19 cellular contexts compared by ENCODE assay signal in genomic region chr22:37147186-37147990, GRCh38. TPM values are rescaled to one million over a fixed set of nuclear protein-coding genes. Genes with fewer than 3 reads are reported as not detected.
DNase-seq lines count a peak whose midpoint lies in the region; ATAC-seq and TF ChIP-seq lines count a peak whose summit lies in the region.
"Had no signal": no experiment of that assay in that cellular context is flagged by ENCODE, and none has a peak within 500 bp of the region (broad histone marks: within the 10 kb centered on the region; RNA-seq: fewer than 3 reads in every experiment).

No MANE protein-coding gene starts in this region.

- peaks cover 0 to 5% (median 0%) of the 10 kb centered on the region in 8 donors for H3K9me3 Mint-ChIP-seq in CD4-positive, alpha-beta memory T cell
- peaks cover 0 to 7% of the 10 kb centered on the region in 2 donors for H3K9me3 Mint-ChIP-seq in activated naive CD4-positive, alpha-beta T cell treated with anti-CD3 and anti-CD28 coated beads, Interleukin-2, amount 50 U/mL, for 72 hours
- peaks cover 0 to 10% (median 0%) of the 10 kb centered on the region in 9 donors for H3K9me3 Mint-ChIP-seq in naive thymus-derived CD8-positive, alpha-beta T cell
- H3K9me3 Mint-ChIP-seq: dendritic cell treated with granulocyte-macrophage colony-stimulating factor and Interleukin-4, amounts not matched to agents 40 ng/mL and 50 ng/mL, for 4 days had no signal

- WGBS in gastroesophageal sphincter (ENCODE audit: low coverage in 1 of 2), 2 donors = 82 to 100% methylated on average over 1 to 8 of the region's 12 CpGs

- no peaks in the 10 kb centered on the region for H3K27me3 ChIP-seq in CD4-positive, alpha-beta memory T cell (ENCODE audit: insufficient read depth, low read length)
- H3K27me3 ChIP-seq in gastroesophageal sphincter = peaks cover 75% of the 10 kb centered on the region

- no peaks in the 10 kb centered on the region for H3K9me3 ChIP-seq in CD4-positive, alpha-beta memory T cell (ENCODE audit: control insufficient read depth in 1 of 2, low read length in 2 of 2)
- H3K9me3 ChIP-seq in gastroesophageal sphincter = peaks cover 0 to 14% (median 0%) of the 10 kb centered on the region in 3 donors
- H3K9me3 ChIP-seq: esophagus squamous epithelium had no signal

- CTCF ChIA-PET in CD4-positive, alpha-beta memory T cell (lab: Charles Lee; ENCODE audit: partially characterized antibody) = interaction anchor here (1.0 to 10.6 kb wide), 14 partner anchors 7 to 129 kb away, joined by 3 to 134 read pairs (median 5); partner anchors contain the start of genes KCTD17 and TST

- peak in 1 of 2 donors; percentile 10 for ATAC-seq in activated naive CD4-positive, alpha-beta T cell treated with anti-CD3 and anti-CD28 coated beads, Interleukin-2, amount 50 U/mL, for 72 hours
- ATAC-seq in naive thymus-derived CD8-positive, alpha-beta T cell = no peak
- no peak for ATAC-seq in gastroesophageal sphincter

- TF ChIP-seq POLR2A in gastroesophageal sphincter (IDR thresholded peaks at IDR 0.05) = no peak

- peak overlapping the region; percentile 95 to 100 (median 97) for H3K27ac Mint-ChIP-seq in CD4-positive, alpha-beta memory T cell
- H3K27ac Mint-ChIP-seq in activated naive CD4-positive, alpha-beta T cell treated with anti-CD3 and anti-CD28 coated beads, Interleukin-2, amount 50 U/mL, for 72 hours = peak overlapping the region; percentile 92
- peak overlapping the region; percentile 96 to 99 (median 98) for H3K27ac Mint-ChIP-seq in naive thymus-derived CD8-positive, alpha-beta T cell
- H3K27ac Mint-ChIP-seq: dendritic cell treated with granulocyte-macrophage colony-stimulating factor and Interleukin-4, amounts not matched to agents 40 ng/mL and 50 ng/mL, for 4 days had no signal

- H3K27ac ChIP-seq in CD4-positive, alpha-beta memory T cell (ENCODE audit: low read depth, low read length) = peak overlapping the region; percentile 95
- no peak overlapping the region for H3K27ac ChIP-seq in gastroesophageal sphincter
- H3K27ac ChIP-seq: GM23248 had no signal

- no peak for TF ChIP-seq EP300 in gastroesophageal sphincter (IDR thresholded peaks at IDR 0.05)

- H3K4me1 ChIP-seq in CD4-positive, alpha-beta memory T cell (ENCODE audit: insufficient read depth, low read length) = peaks cover 77% of the 10 kb centered on the region
- H3K4me1 ChIP-seq in gastroesophageal sphincter = peaks cover 0 to 6% (median 0%) of the 10 kb centered on the region in 3 donors

- peaks cover 13 to 52% of the 10 kb centered on the region in 2 donors for H3K36me3 Mint-ChIP-seq in CD4-positive, alpha-beta memory T cell
- H3K36me3 Mint-ChIP-seq in activated naive CD4-positive, alpha-beta T cell treated with anti-CD3 and anti-CD28 coated beads, Interleukin-2, amount 50 U/mL, for 72 hours = peaks cover 51 to 67% of the 10 kb centered on the region in 2 donors
- peaks cover 0 to 30% (median 10%) of the 10 kb centered on the region in 3 donors for H3K36me3 Mint-ChIP-seq in naive thymus-derived CD8-positive, alpha-beta T cell

- TF ChIP-seq CTCF in GM12875 (IDR thresholded peaks at IDR 0.05; ENCODE audit: borderline replicate concordance, insufficient read depth, low read depth, low read length) (no peak), gastroesophageal sphincter (IDR thresholded peaks at IDR 0.05) (no peak)

- DNase-seq in CD4-positive, alpha-beta memory T cell = peak in 1 of 5 donors; percentile 57
- no peak for DNase-seq in activated naive CD4-positive, alpha-beta T cell treated with anti-CD3 and anti-CD28 coated beads, Interleukin-2, amount 50 U/mL, for 72 hours (ENCODE audit: low spot score in 2 of 2)
- peak in 1 of 10 donors; percentile 47 for DNase-seq in naive thymus-derived CD8-positive, alpha-beta T cell
- no peak for DNase-seq in DMS 273 treated with DMSO at 0.1 percent for 48 hours (lab: John Stamatoyannopoulos, UW)
- no peak for DNase-seq in NCI-H1417 (lab: John Stamatoyannopoulos, UW)
- DNase-seq in NCI-H2227 (lab: John Stamatoyannopoulos, UW; ENCODE audit: unreplicated experiment) = no peak
- DNase-seq: esophagus squamous epithelium, GM23248, IMR-90, left colon, NCI-H1105, NCI-H226 had no signal

- H3K4me1 Mint-ChIP-seq in CD4-positive, alpha-beta memory T cell = peaks cover 44 to 87% (median 62%) of the 10 kb centered on the region in 4 donors
- H3K4me1 Mint-ChIP-seq in naive thymus-derived CD8-positive, alpha-beta T cell = peaks cover 48 to 90% (median 78%) of the 10 kb centered on the region in 4 donors

- peaks cover 0 to 4% of the 10 kb centered on the region in 2 donors for H3K27me3 Mint-ChIP-seq in CD4-positive, alpha-beta memory T cell
- H3K27me3 Mint-ChIP-seq in naive thymus-derived CD8-positive, alpha-beta T cell = no peaks in the 10 kb centered on the region

- peaks cover 19% of the 10 kb centered on the region for H3K36me3 ChIP-seq in CD4-positive, alpha-beta memory T cell (ENCODE audit: insufficient read depth, low read length)
- H3K36me3 ChIP-seq in gastroesophageal sphincter = no peaks in the 10 kb centered on the region
- H3K36me3 ChIP-seq: esophagus squamous epithelium had no signal

- peak overlapping the region; percentile 72 for H3K4me3 ChIP-seq in CD4-positive, alpha-beta memory T cell (ENCODE audit: low read length in 2 of 2)
- H3K4me3 ChIP-seq in GM12875 (ENCODE audit: low read depth, low read length) (peak overlapping the region; percentile 90), gastroesophageal sphincter (no peak overlapping the region)
- H3K4me3 ChIP-seq: GM23248 had no signal

- POLR2A ChIA-PET in CD4-positive, alpha-beta memory T cell (lab: Charles Lee; ENCODE audit: partially characterized antibody) = interaction anchor here (1.0 to 8.1 kb wide), 19 partner anchors 7 to 461 kb away, joined by 3 to 217 read pairs (median 13); partner anchors contain the start of genes CYTH4, GGA1, IFT27 and KCTD17
- POLR2A ChIA-PET in naive thymus-derived CD8-positive, alpha-beta T cell (lab: Charles Lee) = interaction anchor here (0.7 to 7.5 kb wide), 11 partner anchors 11 to 371 kb away, joined by 3 to 104 read pairs (median 10); partner anchors contain the start of genes IFT27 and RAC2

- intact Hi-C loops in CD4-positive, alpha-beta memory T cell (cut with micrococcal nuclease) = no loop called here

- H3K4me3 Mint-ChIP-seq in CD4-positive, alpha-beta memory T cell = peak overlapping the region; percentile 88 to 96 (median 92)
- H3K4me3 Mint-ChIP-seq in naive thymus-derived CD8-positive, alpha-beta T cell = peak overlapping the region; percentile 89 to 94 (median 90)
- H3K4me3 Mint-ChIP-seq: dendritic cell treated with granulocyte-macrophage colony-stimulating factor and Interleukin-4, amounts not matched to agents 40 ng/mL and 50 ng/mL, for 4 days had no signal

RNA-seq across cellular contexts. Expression of gene IL2RB, which starts 2.3 kb away (rescaled TPM):
- 10 to 100 TPM; 55.4 to 63.8 TPM for total RNA-seq in CD4-positive, alpha-beta memory T cell
- 100 to 1,000 TPM in 1 of 2 donors, 10 to 100 TPM in 1; 37.6 to 107 TPM for polyA plus RNA-seq in CD4-positive, alpha-beta memory T cell
- total RNA-seq in activated naive CD4-positive, alpha-beta T cell treated with anti-CD3 and anti-CD28 coated beads, Interleukin-2, amount 50 U/mL, for 72 hours = 100 to 1,000 TPM; 170 to 253 TPM
- total RNA-seq in naive thymus-derived CD8-positive, alpha-beta T cell = 10 to 100 TPM; 31.1 to 34.2 TPM
- polyA plus RNA-seq in naive thymus-derived CD8-positive, alpha-beta T cell = 100 to 1,000 TPM in 1 of 3 donors, 10 to 100 TPM in 2; 74.9 to 113 (median 81.1) TPM
- 1 to 10 TPM in 1 of 4 donors, under 1 TPM in 3; 0.07 to 3.1 (median 0.29) TPM for total RNA-seq in gastroesophageal sphincter
- total RNA-seq: G401, GM23248, IMR-90, myocyte had no signal

RNA-seq across cellular contexts. Expression of gene TMPRSS6, which starts 37.9 kb away (rescaled TPM):
- total RNA-seq in CD4-positive, alpha-beta memory T cell = under 1 TPM; 0.61 to 0.90 TPM
- polyA plus RNA-seq in CD4-positive, alpha-beta memory T cell = not detected
- 10 to 100 TPM in 1 of 2 donors, 1 to 10 TPM in 1; 8.7 to 27.8 TPM for total RNA-seq in activated naive CD4-positive, alpha-beta T cell treated with anti-CD3 and anti-CD28 coated beads, Interleukin-2, amount 50 U/mL, for 72 hours
- total RNA-seq in naive thymus-derived CD8-positive, alpha-beta T cell = under 1 TPM; 0.27 to 0.36 TPM
- under 1 TPM; 0.05 to 0.09 (median 0.06) TPM for polyA plus RNA-seq in naive thymus-derived CD8-positive, alpha-beta T cell
- not detected for total RNA-seq in gastroesophageal sphincter
- total RNA-seq: astrocyte, G401, GM23248, IMR-90, myocyte, pulmonary artery endothelial cell had no signal
- polyA plus RNA-seq: IMR-90 had no signal

RNA-seq across cellular contexts. Expression of gene C1QTNF6, which starts 40.7 kb away (rescaled TPM):
- total RNA-seq in CD4-positive, alpha-beta memory T cell = 10 to 100 TPM; 23.1 to 24.8 TPM
- polyA plus RNA-seq in CD4-positive, alpha-beta memory T cell = under 1 TPM; 0.49 to 0.89 TPM
- total RNA-seq in activated naive CD4-positive, alpha-beta T cell treated with anti-CD3 and anti-CD28 coated beads, Interleukin-2, amount 50 U/mL, for 72 hours = 10 to 100 TPM; 13.8 to 14.5 TPM
- total RNA-seq in naive thymus-derived CD8-positive, alpha-beta T cell = 10 to 100 TPM; 24.6 to 25.7 TPM
- 1 to 10 TPM in 2 of 3 donors, under 1 TPM in 1; 0.68 to 4.0 (median 1.7) TPM for polyA plus RNA-seq in naive thymus-derived CD8-positive, alpha-beta T cell
- total RNA-seq in gastroesophageal sphincter = 1 to 10 TPM in 2 of 4 donors, under 1 TPM in 2; 0.69 to 1.6 (median 1.1) TPM

Comparison
In these comparisons a context has a peak if more than half of its experiments do, and no peak if none do; other contexts are left out.
1. H3K4me3 ChIP-seq: peak in CD4-positive, alpha-beta memory T cell (2 of 2) and GM12875 (single experiment); none in gastroesophageal sphincter (0 of 2).
2. RNA of gene IL2RB, which starts 2.3 kb away (total RNA-seq): 170 to 253 TPM in activated naive CD4-positive, alpha-beta T cell treated with anti-CD3 and anti-CD28 coated beads, Interleukin-2, amount 50 U/mL, for 72 hours, 55.4 to 63.8 TPM in CD4-positive, alpha-beta memory T cell and 31.1 to 34.2 TPM in naive thymus-derived CD8-positive, alpha-beta T cell; 0.07 to 3.1 TPM in gastroesophageal sphincter; every median in the first group is over 4 times any median in the second.
3. RNA of gene TMPRSS6, which starts 37.9 kb away (total RNA-seq): 8.7 to 27.8 TPM in activated naive CD4-positive, alpha-beta T cell treated with anti-CD3 and anti-CD28 coated beads, Interleukin-2, amount 50 U/mL, for 72 hours; 0.61 to 0.90 TPM in CD4-positive, alpha-beta memory T cell, 0.27 to 0.36 TPM in naive thymus-derived CD8-positive, alpha-beta T cell and not detected in gastroesophageal sphincter; every median in the first group is over 4 times any median in the second.
4. RNA of gene C1QTNF6, which starts 40.7 kb away (total RNA-seq): 24.6 to 25.7 TPM in naive thymus-derived CD8-positive, alpha-beta T cell, 23.1 to 24.8 TPM in CD4-positive, alpha-beta memory T cell and 13.8 to 14.5 TPM in activated naive CD4-positive, alpha-beta T cell treated with anti-CD3 and anti-CD28 coated beads, Interleukin-2, amount 50 U/mL, for 72 hours; 0.69 to 1.6 TPM in gastroesophageal sphincter; every median in the first group is over 4 times any median in the second.
5. Peak in every context shown above with its lines, with median percentiles within 50 percentile points of each other: H3K27ac Mint-ChIP-seq.